ENCODE assay signal across 11 cellular contexts in genomic region chr1:33010946-33011731, GRCh38. TPM values are rescaled to one million over a fixed set of nuclear protein-coding genes. Genes with fewer than 3 reads are reported as not detected.
DNase-seq lines count a peak whose midpoint lies in the region; ATAC-seq and TF ChIP-seq lines count a peak whose summit lies in the region.
"Had no signal": no experiment of that assay in that cellular context is flagged by ENCODE, and none has a peak within 500 bp of the region (broad histone marks: within the 10 kb centered on the region; RNA-seq: fewer than 3 reads in every experiment).

No MANE protein-coding gene starts in this region.

- H3K4me1 ChIP-seq in vagina = peaks cover 40% of the 10 kb centered on the region

- ATAC-seq in activated naive CD4-positive, alpha-beta T cell treated with anti-CD3 and anti-CD28 coated beads, Interleukin-2, amount 50 U/mL, for 72 hours = no peak
- no peak for ATAC-seq in HG02798 (IDR thresholded peaks at IDR 0.05; ENCODE audit: poor library complexity, unreplicated experiment)
- ATAC-seq: activated CD4-positive, CD25-positive, alpha-beta regulatory T cell treated with anti-CD3 and anti-CD28 coated beads, Interleukin-2, amount 50 U/mL, for 24 hours had no signal

- H3K9me3 ChIP-seq in vagina = no peaks in the 10 kb centered on the region
- H3K9me3 ChIP-seq in MG63 = no peaks in the 10 kb centered on the region

- DNase-seq in activated naive CD4-positive, alpha-beta T cell treated with anti-CD3 and anti-CD28 coated beads, Interleukin-2, amount 50 U/mL, for 72 hours (ENCODE audit: low spot score in 2 of 2) = no peak
- DNase-seq in activated naive CD4-positive, alpha-beta T cell treated with anti-CD3 and anti-CD28 coated beads for 36 hours = no peak
- DNase-seq in fibroblast of gingiva (ENCODE audit: low read depth) = peak; percentile 34
- DNase-seq in vagina (ENCODE audit: extremely low spot score in 2 of 2) = no peak
- DNase-seq in NCI-H345 treated with DMSO at 0.1 percent for 48 hours (lab: John Stamatoyannopoulos, UW; ENCODE audit: unreplicated experiment) = no peak
- no peak for DNase-seq in MG63
- DNase-seq: NCI-H510A had no signal

- no peak overlapping the region for H3K4me3 Mint-ChIP-seq in activated naive CD4-positive, alpha-beta T cell treated with anti-CD3 and anti-CD28 coated beads for 36 hours
- H3K4me3 Mint-ChIP-seq in nephron = no peak overlapping the region
- H3K4me3 Mint-ChIP-seq: B cell had no signal

- H3K4me1 Mint-ChIP-seq in activated naive CD4-positive, alpha-beta T cell treated with anti-CD3 and anti-CD28 coated beads for 36 hours (ENCODE audit: low read depth) = peaks cover 9% of the 10 kb centered on the region
- peaks cover 26% of the 10 kb centered on the region for H3K4me1 Mint-ChIP-seq in nephron

- H3K27ac ChIP-seq in vagina = peak overlapping the region; percentile 72

- H3K27ac Mint-ChIP-seq in activated naive CD4-positive, alpha-beta T cell treated with anti-CD3 and anti-CD28 coated beads, Interleukin-2, amount 50 U/mL, for 72 hours = peak overlapping the region; percentile 58 to 68
- no peak overlapping the region for H3K27ac Mint-ChIP-seq in activated naive CD4-positive, alpha-beta T cell treated with anti-CD3 and anti-CD28 coated beads for 36 hours
- H3K27ac Mint-ChIP-seq in nephron = peak overlapping the region; percentile 19 to 64 (median 64)
- H3K27ac Mint-ChIP-seq: B cell had no signal

- CTCF ChIA-PET in activated naive CD4-positive, alpha-beta T cell treated with anti-CD3 and anti-CD28 coated beads for 36 hours (lab: Charles Lee) = interaction anchor here (0.7 kb wide), 1 partner anchor 269 kb away, joined by 3 read pairs; a partner anchor contains a TSS

- intact Hi-C loops in activated naive CD4-positive, alpha-beta T cell treated with anti-CD3 and anti-CD28 coated beads for 36 hours (cut with micrococcal nuclease) = no loop called here
- intact Hi-C loops in vagina (cut with DNase I) = no loop called here

- H3K36me3 ChIP-seq in vagina (peaks cover 0 to 33% of the 10 kb centered on the region in 2 donors), MG63 (peaks cover 73% of the 10 kb centered on the region)

- no peak for TF ChIP-seq CTCF in nephron (IDR thresholded peaks at IDR 0.05; ENCODE audit: unreplicated experiment in 3 of 3)
- TF ChIP-seq CTCF in vagina (IDR thresholded peaks at IDR 0.05) = no peak

- TF ChIP-seq POLR2A in vagina (IDR thresholded peaks at IDR 0.05) = no peak

- H3K27me3 ChIP-seq in vagina (no peaks in the 10 kb centered on the region), MG63 (no peaks in the 10 kb centered on the region)

- no peaks in the 10 kb centered on the region for H3K9me3 Mint-ChIP-seq in activated naive CD4-positive, alpha-beta T cell treated with anti-CD3 and anti-CD28 coated beads, Interleukin-2, amount 50 U/mL, for 72 hours
- H3K9me3 Mint-ChIP-seq in activated naive CD4-positive, alpha-beta T cell treated with anti-CD3 and anti-CD28 coated beads for 36 hours = no peaks in the 10 kb centered on the region
- H3K9me3 Mint-ChIP-seq in nephron = no peaks in the 10 kb centered on the region

- no peak overlapping the region for H3K4me3 ChIP-seq in vagina
- no peak overlapping the region for H3K4me3 ChIP-seq in MG63

- no peaks in the 10 kb centered on the region for H3K27me3 Mint-ChIP-seq in activated naive CD4-positive, alpha-beta T cell treated with anti-CD3 and anti-CD28 coated beads for 36 hours (ENCODE audit: low read depth)
- H3K27me3 Mint-ChIP-seq in nephron (ENCODE audit: low read depth) = no peaks in the 10 kb centered on the region
- H3K27me3 Mint-ChIP-seq: B cell had no signal

- H3K36me3 Mint-ChIP-seq in activated naive CD4-positive, alpha-beta T cell treated with anti-CD3 and anti-CD28 coated beads, Interleukin-2, amount 50 U/mL, for 72 hours = peaks cover 36 to 54% of the 10 kb centered on the region in 2 donors
- peaks cover 51% of the 10 kb centered on the region for H3K36me3 Mint-ChIP-seq in activated naive CD4-positive, alpha-beta T cell treated with anti-CD3 and anti-CD28 coated beads for 36 hours (ENCODE audit: low read depth)
- H3K36me3 Mint-ChIP-seq in nephron (ENCODE audit: low read depth) = peaks cover 71% of the 10 kb centered on the region

RNA-seq across cellular contexts. Expression of gene AK2, which starts 25.5 kb away (rescaled TPM):
- total RNA-seq in activated naive CD4-positive, alpha-beta T cell treated with anti-CD3 and anti-CD28 coated beads, Interleukin-2, amount 50 U/mL, for 72 hours = 100 to 1,000 TPM; 257 to 425 TPM
- 100 to 1,000 TPM; 311 to 328 TPM for total RNA-seq in activated naive CD4-positive, alpha-beta T cell treated with anti-CD3 and anti-CD28 coated beads for 36 hours
- 118 TPM for total RNA-seq in vagina
- total RNA-seq in MG63 (2014; rRNA removed; shearing (Covaris generic); ENCODE audit: low replicate concordance) = 302 and 372 TPM in 2 replicates

RNA-seq across cellular contexts. Expression of gene RNF19B, which starts 46.5 kb away (rescaled TPM):
- 10 to 100 TPM; 11.5 to 31.6 TPM for total RNA-seq in activated naive CD4-positive, alpha-beta T cell treated with anti-CD3 and anti-CD28 coated beads, Interleukin-2, amount 50 U/mL, for 72 hours
- total RNA-seq in activated naive CD4-positive, alpha-beta T cell treated with anti-CD3 and anti-CD28 coated beads for 36 hours = 10 to 100 TPM; 12.5 to 13.3 TPM
- 24.6 TPM for total RNA-seq in vagina
- total RNA-seq in MG63 (2014; rRNA removed; shearing (Covaris generic); ENCODE audit: low replicate concordance) = 5.0 and 6.9 TPM in 2 replicates
